Comparison of ENCODE assay signal across 1 cellular context in genomic region chr12:112013601-112014402, GRCh38.
TF ChIP-seq lines count a peak whose summit lies in the region.

No MANE protein-coding gene starts in this region.

TF ChIP-seq in HCT116, 20 proteins besides CTCF, POLR2A, EP300 and RAD21 (continued from another document):
- no peak for TF ChIP-seq ZNF274 (IDR thresholded peaks at IDR 0.05; ENCODE audit: low read depth, low read length)
- TF ChIP-seq ATF3 (IDR thresholded peaks at IDR 0.05): no peak
- peak; percentile 45 for TF ChIP-seq TCF7L2 (IDR thresholded peaks at IDR 0.05; ENCODE audit: borderline replicate concordance, extremely low read depth, insufficient read depth, insufficient read length)
- no peak for TF ChIP-seq FOSL1 (IDR thresholded peaks at IDR 0.05; ENCODE audit: low read depth)
- peak; percentile 62 for TF ChIP-seq ZFX (IDR thresholded peaks at IDR 0.05)
- TF ChIP-seq, protein P1, sequence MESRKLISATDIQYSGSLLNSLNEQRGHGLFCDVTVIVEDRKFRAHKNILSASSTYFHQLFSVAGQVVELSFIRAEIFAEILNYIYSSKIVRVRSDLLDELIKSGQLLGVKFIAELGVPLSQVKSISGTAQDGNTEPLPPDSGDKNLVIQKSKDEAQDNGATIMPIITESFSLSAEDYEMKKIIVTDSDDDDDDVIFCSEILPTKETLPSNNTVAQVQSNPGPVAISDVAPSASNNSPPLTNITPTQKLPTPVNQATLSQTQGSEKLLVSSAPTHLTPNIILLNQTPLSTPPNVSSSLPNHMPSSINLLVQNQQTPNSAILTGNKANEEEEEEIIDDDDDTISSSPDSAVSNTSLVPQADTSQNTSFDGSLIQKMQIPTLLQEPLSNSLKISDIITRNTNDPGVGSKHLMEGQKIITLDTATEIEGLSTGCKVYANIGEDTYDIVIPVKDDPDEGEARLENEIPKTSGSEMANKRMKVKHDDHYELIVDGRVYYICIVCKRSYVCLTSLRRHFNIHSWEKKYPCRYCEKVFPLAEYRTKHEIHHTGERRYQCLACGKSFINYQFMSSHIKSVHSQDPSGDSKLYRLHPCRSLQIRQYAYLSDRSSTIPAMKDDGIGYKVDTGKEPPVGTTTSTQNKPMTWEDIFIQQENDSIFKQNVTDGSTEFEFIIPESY (IDR thresholded peaks at IDR 0.05; ENCODE audit: extremely low read depth, insufficient replicate concordance, low read length): no peak
- TF ChIP-seq POLR2AphosphoS5 (IDR thresholded peaks at IDR 0.05; ENCODE audit: low read depth, low read length): peak; percentile 76
- TF ChIP-seq JUND (IDR thresholded peaks at IDR 0.05): no peak
- TF ChIP-seq EZH2phosphoT487 (IDR thresholded peaks at IDR 0.05; ENCODE audit: borderline replicate concordance): no peak
- TF ChIP-seq SP1 (IDR thresholded peaks at IDR 0.05; ENCODE audit: low read depth): no peak
- no peak for TF ChIP-seq ELF1 (IDR thresholded peaks at IDR 0.05; ENCODE audit: borderline replicate concordance, low read depth)
- TF ChIP-seq, protein P2, sequence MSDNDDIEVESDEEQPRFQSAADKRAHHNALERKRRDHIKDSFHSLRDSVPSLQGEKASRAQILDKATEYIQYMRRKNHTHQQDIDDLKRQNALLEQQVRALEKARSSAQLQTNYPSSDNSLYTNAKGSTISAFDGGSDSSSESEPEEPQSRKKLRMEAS (IDR thresholded peaks at IDR 0.05): peak; percentile 81
- TF ChIP-seq YY1 (IDR thresholded peaks at IDR 0.05; ENCODE audit: extremely low read depth, insufficient replicate concordance, low read depth, low read length): no peak
- TF ChIP-seq EGR1 (IDR thresholded peaks at IDR 0.05; ENCODE audit: low read depth): no peak
- no peak for TF ChIP-seq EZH2 (IDR thresholded peaks at IDR 0.05)
